In genomic region chr17:1684307-1685189, GRCh38 we compare ENCODE assay signal across 1 cellular context.
TF ChIP-seq lines count a peak whose summit lies in the region.

Gene PRPF8, minus strand, starts transcription at chr17:1684867. Its CDS starts 296 bp downstream, at chr17:1684571.

TF ChIP-seq in H1, 55 proteins besides CTCF, POLR2A, EP300 and RAD21 (continued from another document):
- no peak for TF ChIP-seq BCL11A (IDR thresholded peaks at IDR 0.05; ENCODE audit: low read depth in 2 of 2, low read length in 2 of 2)
- TF ChIP-seq KDM1A (IDR thresholded peaks at IDR 0.05; ENCODE audit: borderline replicate concordance, low read length), result no peak
- no peak for TF ChIP-seq JUN (IDR thresholded peaks at IDR 0.05; ENCODE audit: low read depth, low read length)
- TF ChIP-seq MAX (IDR thresholded peaks at IDR 0.05), result peak; percentile 37; the same call in 1 of the 2 replicates
- peak; percentile 78 for TF ChIP-seq CHD2 (IDR thresholded peaks at IDR 0.05; ENCODE audit: low read length)
- no peak for TF ChIP-seq JUND (IDR thresholded peaks at IDR 0.05; ENCODE audit: low read length)
- no peak for TF ChIP-seq SIX5 (IDR thresholded peaks at IDR 0.05; ENCODE audit: low read depth, low read length)
- TF ChIP-seq POU5F1 (IDR thresholded peaks at IDR 0.05; ENCODE audit: low read depth, low read length), result no peak
- peak; percentile 96 for TF ChIP-seq YY1 (IDR thresholded peaks at IDR 0.05; ENCODE audit: low read depth, low read length)
- peak; percentile 50; the same call in 1 of the 2 replicates for TF ChIP-seq E2F6 (IDR thresholded peaks at IDR 0.05)
- TF ChIP-seq POLR2AphosphoS5 (IDR thresholded peaks at IDR 0.05; ENCODE audit: low read depth, low read length), result peak; percentile 91
- TF ChIP-seq EGR1 (IDR thresholded peaks at IDR 0.05; ENCODE audit: borderline replicate concordance, low read depth, low read length), result no peak
- TF ChIP-seq BACH1 (IDR thresholded peaks at IDR 0.05; ENCODE audit: low read length), result no peak
- TF ChIP-seq CHD7 (IDR thresholded peaks at IDR 0.05; ENCODE audit: insufficient replicate concordance, low read length), result no peak
- no peak; the same call in 1 of the 2 replicates for TF ChIP-seq RBBP5 (IDR thresholded peaks at IDR 0.05; ENCODE audit: borderline replicate concordance, low read depth, low read length)
- TF ChIP-seq EZH2 (IDR thresholded peaks at IDR 0.05; ENCODE audit: low read depth, low read length, severe bottlenecking), result no peak
- TF ChIP-seq SP1 (IDR thresholded peaks at IDR 0.05; ENCODE audit: low read depth, low read length), result peak; percentile 94
- TF ChIP-seq CBX8 (IDR thresholded peaks at IDR 0.05; ENCODE audit: borderline replicate concordance, low read depth, low read length), result no peak
- no peak for TF ChIP-seq GABPA (IDR thresholded peaks at IDR 0.05; ENCODE audit: borderline replicate concordance, insufficient read depth, low read length)
- TF ChIP-seq KDM5A (IDR thresholded peaks at IDR 0.05; ENCODE audit: low read length), result no peak
- TF ChIP-seq ATF2 (IDR thresholded peaks at IDR 0.05; ENCODE audit: low read length), result no peak
- no peak for TF ChIP-seq ATF3 (IDR thresholded peaks at IDR 0.05; ENCODE audit: insufficient read depth, low read depth, low read length)
- peak; percentile 62 for TF ChIP-seq SP2 (IDR thresholded peaks at IDR 0.05; ENCODE audit: low read length)
- no peak for TF ChIP-seq MAFK (IDR thresholded peaks at IDR 0.05; ENCODE audit: low read depth, low read length)
- TF ChIP-seq CREB1 (IDR thresholded peaks at IDR 0.05), result peak; percentile 26; the same call in 1 of the 2 replicates
- no peak for TF ChIP-seq HDAC6 (IDR thresholded peaks at IDR 0.05; ENCODE audit: low read depth, low read length)
- peak; percentile 47 to 64; a peak in 2 of 4 replicates for TF ChIP-seq SIN3A (conservative IDR thresholded peaks at IDR 0.05 in 1 of 2, IDR thresholded peaks at IDR 0.05 in 1 of 2; ENCODE audit: low read depth in 1 of 2, low read length in 2 of 2)
- no peak for TF ChIP-seq ASH2L (IDR thresholded peaks at IDR 0.05; ENCODE audit: low read length)
- TF ChIP-seq NANOG (IDR thresholded peaks at IDR 0.05; ENCODE audit: insufficient read depth, low read depth, low read length, poor library complexity, severe bottlenecking), result no peak
- no peak for TF ChIP-seq FOSL1 (IDR thresholded peaks at IDR 0.05; ENCODE audit: insufficient read depth, low read depth, low read length)
- no peak for TF ChIP-seq ZNF274 (IDR thresholded peaks at IDR 0.05; ENCODE audit: borderline replicate concordance, extremely low read depth, low read length)
- TF ChIP-seq HDAC2 (IDR thresholded peaks at IDR 0.05; ENCODE audit: borderline replicate concordance in 1 of 2, low read depth in 2 of 2, low read length in 2 of 2), result no peak
- TF ChIP-seq BRCA1 (IDR thresholded peaks at IDR 0.05; ENCODE audit: low read depth, low read length), result no peak
- peak; percentile 57 for TF ChIP-seq TAF7 (optimal IDR thresholded peaks at IDR 0.05; ENCODE audit: borderline replicate concordance, low read depth, low read length)
- no peak for TF ChIP-seq RXRA (IDR thresholded peaks at IDR 0.05; ENCODE audit: insufficient read depth, low read depth, low read length)
- no peak for TF ChIP-seq CBX5 (IDR thresholded peaks at IDR 0.05; ENCODE audit: low read depth, low read length)
